Comparison of ENCODE assay signal across 8 cellular contexts in the genomic region with DNA sequence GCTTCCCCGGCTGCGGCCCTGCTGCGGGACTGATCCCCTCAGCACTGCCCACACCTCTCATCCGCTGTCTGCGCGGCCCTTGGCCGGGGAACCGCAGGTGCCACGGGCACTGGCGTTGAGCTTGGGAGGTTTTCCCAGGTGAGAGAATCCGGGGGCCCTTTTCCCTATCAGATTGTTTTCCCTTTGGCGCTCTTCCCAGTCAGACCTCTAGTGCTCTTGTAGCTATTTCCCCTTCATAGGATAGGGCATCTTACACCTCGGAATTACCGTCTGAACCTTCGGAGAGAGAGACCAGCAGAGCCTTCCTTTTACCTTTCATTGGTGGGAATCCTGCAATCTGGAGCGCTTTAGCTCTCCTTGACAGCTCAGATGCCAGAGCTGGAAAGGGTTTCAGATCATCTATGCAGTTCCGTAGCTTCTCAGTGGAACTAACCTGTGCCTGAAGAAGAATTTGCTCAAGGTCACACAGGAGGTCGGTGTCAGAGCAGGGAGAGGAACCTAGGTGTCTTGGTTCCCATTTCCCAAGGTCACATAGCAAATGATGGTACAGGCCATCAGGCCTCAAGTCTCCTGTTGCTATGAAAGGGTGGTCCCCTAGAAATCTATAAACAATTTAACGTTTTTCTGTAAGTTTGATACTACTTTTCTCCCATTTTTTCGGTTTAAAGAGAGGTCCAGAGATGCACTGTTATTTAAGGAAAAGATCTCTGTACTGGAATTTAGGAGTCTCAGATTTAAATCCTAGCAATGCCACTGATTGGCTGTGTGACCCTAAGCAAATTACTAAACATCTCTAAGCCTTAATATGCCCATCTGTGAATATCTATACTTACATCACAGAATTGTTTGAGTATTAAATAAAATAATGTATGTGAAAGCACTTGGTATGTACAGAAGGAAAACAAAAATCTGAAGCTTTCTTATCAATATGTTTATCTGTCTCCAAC. TPM values are rescaled to one million over a fixed set of nuclear protein-coding genes. Genes with fewer than 3 reads are reported as not detected.
DNase-seq lines count a peak whose midpoint lies in the region; ATAC-seq and TF ChIP-seq lines count a peak whose summit lies in the region.

No MANE protein-coding gene starts in this region.

- peaks cover 0 to 49% of the 10 kb centered on the region in 2 donors for H3K4me1 ChIP-seq in right atrium auricular region
- peaks cover 54 to 62% of the 10 kb centered on the region in 2 donors for H3K4me1 ChIP-seq in gastrocnemius medialis

- TF ChIP-seq POLR2A in gastrocnemius medialis (IDR thresholded peaks at IDR 0.05): no peak

- no peaks in the 10 kb centered on the region for H3K27me3 ChIP-seq in right atrium auricular region
- no peaks in the 10 kb centered on the region for H3K27me3 ChIP-seq in gastrocnemius medialis

- no peaks in the 10 kb centered on the region for H3K36me3 ChIP-seq in right atrium auricular region
- H3K36me3 ChIP-seq in gastrocnemius medialis: no peaks in the 10 kb centered on the region

- H3K27me3 Mint-ChIP-seq in activated CD4-positive, alpha-beta T cell treated with anti-CD3 and anti-CD28 coated beads, Interleukin-2, amount 10 ng/mL, durations not matched to agents 24 days and 14 days: no peaks in the 10 kb centered on the region
- H3K27me3 Mint-ChIP-seq in activated CD8-positive, alpha-beta T cell treated with anti-CD3 and anti-CD28 coated beads, Interleukin-2, amount 10 ng/mL, durations not matched to agents 7 days and 5 days (ENCODE audit: low read depth): no peaks in the 10 kb centered on the region

- in situ Hi-C loops in KBM-7 (cut with MboI; ENCODE audit: low pct_unique_long_range_greater_than_20kb, low sequenced_read_pairs): no loop called here
- in situ Hi-C loops in gastrocnemius medialis (cut with MboI; ENCODE audit: low sequenced_read_pairs in 4 of 4): loop anchor here in 2 of 4 donors (25.0 kb wide), 1 partner anchor 287 kb away; the partner anchor contains the start of gene IREB2 (in 2 of the 2)

- peak overlapping the region; percentile 93 for H3K27ac Mint-ChIP-seq in activated CD4-positive, alpha-beta T cell treated with anti-CD3 and anti-CD28 coated beads, Interleukin-2, amount 10 ng/mL, durations not matched to agents 24 days and 14 days
- H3K27ac Mint-ChIP-seq in activated CD8-positive, alpha-beta T cell treated with anti-CD3 and anti-CD28 coated beads, Interleukin-2, amount 10 ng/mL, durations not matched to agents 7 days and 5 days: peak overlapping the region; percentile 62

- H3K27ac ChIP-seq in right atrium auricular region: peak overlapping the region; percentile 94 to 97
- H3K27ac ChIP-seq in gastrocnemius medialis: peak overlapping the region; percentile 86 to 96 (median 92)

- peaks cover 40% of the 10 kb centered on the region for H3K4me1 Mint-ChIP-seq in activated CD4-positive, alpha-beta T cell treated with anti-CD3 and anti-CD28 coated beads, Interleukin-2, amount 10 ng/mL, durations not matched to agents 24 days and 14 days
- H3K4me1 Mint-ChIP-seq in activated CD8-positive, alpha-beta T cell treated with anti-CD3 and anti-CD28 coated beads, Interleukin-2, amount 10 ng/mL, durations not matched to agents 7 days and 5 days (ENCODE audit: low read depth): peaks cover 48% of the 10 kb centered on the region

- H3K4me3 Mint-ChIP-seq in activated CD4-positive, alpha-beta T cell treated with anti-CD3 and anti-CD28 coated beads, Interleukin-2, amount 10 ng/mL, durations not matched to agents 24 days and 14 days: peak overlapping the region; percentile 98
- peak overlapping the region; percentile 84 for H3K4me3 Mint-ChIP-seq in activated CD8-positive, alpha-beta T cell treated with anti-CD3 and anti-CD28 coated beads, Interleukin-2, amount 10 ng/mL, durations not matched to agents 7 days and 5 days

- CTCF ChIA-PET in activated CD8-positive, alpha-beta T cell treated with anti-CD3 and anti-CD28 coated beads, Interleukin-2, amount 10 ng/mL, durations not matched to agents 7 days and 5 days (lab: Charles Lee): interaction anchor here (0.8 to 4.9 kb wide), 5 partner anchors 17 to 626 kb away, joined by 3 to 34 read pairs (median 4); partner anchors contain the start of gene CIB2

- H3K4me3 ChIP-seq in right atrium auricular region (peak overlapping the region; percentile 92 to 94), gastrocnemius medialis (peak overlapping the region; percentile 65 to 85 (median 73))

- no peaks in the 10 kb centered on the region for H3K9me3 Mint-ChIP-seq in activated CD4-positive, alpha-beta T cell treated with anti-CD3 and anti-CD28 coated beads, Interleukin-2, amount 10 ng/mL, durations not matched to agents 24 days and 14 days
- H3K9me3 Mint-ChIP-seq in activated CD8-positive, alpha-beta T cell treated with anti-CD3 and anti-CD28 coated beads, Interleukin-2, amount 10 ng/mL, durations not matched to agents 7 days and 5 days (ENCODE audit: insufficient read depth): no peaks in the 10 kb centered on the region

- TF ChIP-seq CTCF in right atrium auricular region (IDR thresholded peaks at IDR 0.05): no peak
- TF ChIP-seq CTCF in gastrocnemius medialis (IDR thresholded peaks at IDR 0.05 in 4 of 5, conservative IDR thresholded peaks at IDR 0.05 in 1 of 5): no peak

- DNase-seq in activated CD4-positive, alpha-beta T cell treated with anti-CD3 and anti-CD28 coated beads, Interleukin-2, amount 10 ng/mL, durations not matched to agents 24 days and 14 days: peak; percentile 67
- DNase-seq in activated CD4-positive, alpha-beta T cell treated with anti-CD3 and anti-CD28 coated beads, Interleukin-2, amount 50 U/mL, for 4 hours: no peak
- peak; percentile 50 for DNase-seq in KBM-7
- no peak for DNase-seq in activated CD8-positive, alpha-beta T cell treated with anti-CD3 and anti-CD28 coated beads, Interleukin-2, amount 10 ng/mL, durations not matched to agents 7 days and 5 days
- DNase-seq in right atrium auricular region (ENCODE audit: low spot score): no peak
- no peak for DNase-seq in gastrocnemius medialis
- DNase-seq in occipital lobe (lab: John Stamatoyannopoulos, UW): no peak

- ATAC-seq in activated CD8-positive, alpha-beta T cell treated with anti-CD3 and anti-CD28 coated beads, Interleukin-2, amount 10 ng/mL, durations not matched to agents 7 days and 5 days: no peak
- ATAC-seq in gastrocnemius medialis (peak; percentile 1 to 2), HG03135 (IDR thresholded peaks at IDR 0.05; ENCODE audit: unreplicated experiment) (no peak)

- H3K36me3 Mint-ChIP-seq in activated CD4-positive, alpha-beta T cell treated with anti-CD3 and anti-CD28 coated beads, Interleukin-2, amount 10 ng/mL, durations not matched to agents 24 days and 14 days (ENCODE audit: low read depth): peaks cover 25% of the 10 kb centered on the region
- H3K36me3 Mint-ChIP-seq in activated CD8-positive, alpha-beta T cell treated with anti-CD3 and anti-CD28 coated beads, Interleukin-2, amount 10 ng/mL, durations not matched to agents 7 days and 5 days (ENCODE audit: low read depth): peaks cover 18% of the 10 kb centered on the region

- no peaks in the 10 kb centered on the region for H3K9me3 ChIP-seq in right atrium auricular region
- no peaks in the 10 kb centered on the region for H3K9me3 ChIP-seq in gastrocnemius medialis

- intact Hi-C loops in activated CD4-positive, alpha-beta T cell treated with anti-CD3 and anti-CD28 coated beads, Interleukin-2, amount 10 ng/mL, durations not matched to agents 24 days and 14 days (cut with micrococcal nuclease): loop anchor here (1.0 kb wide), 4 partner anchors 17 to 288 kb away; partner anchors contain the start of genes CIB2, IREB2 and SKIC8
- intact Hi-C loops in gastrocnemius medialis (cut with DNase I; ENCODE audit: low total_unique reads): loop anchor here (1.0 to 10.0 kb wide), 2 partner anchors 19 to 285 kb away; partner anchors contain the start of genes CIB2 and IREB2

- POLR2A ChIA-PET in activated CD8-positive, alpha-beta T cell treated with anti-CD3 and anti-CD28 coated beads, Interleukin-2, amount 10 ng/mL, durations not matched to agents 7 days and 5 days (lab: Charles Lee): interaction anchor here (0.6 to 2.5 kb wide), 7 partner anchors 9 to 61 kb away, joined by 3 to 8 read pairs (median 4); no protein-coding TSS in a partner anchor

RNA-seq across cellular contexts. Expression of gene IDH3A, which starts 0.9 kb away (rescaled TPM):
- 165 and 169 TPM in 2 replicates for total RNA-seq in activated CD4-positive, alpha-beta T cell treated with anti-CD3 and anti-CD28 coated beads, Interleukin-2, amount 10 ng/mL, durations not matched to agents 24 days and 14 days
- total RNA-seq in activated CD8-positive, alpha-beta T cell treated with anti-CD3 and anti-CD28 coated beads, Interleukin-2, amount 10 ng/mL, durations not matched to agents 7 days and 5 days: 10 to 100 TPM; 80.7 to 84.2 TPM
- 100 to 1,000 TPM; 188 to 352 TPM for total RNA-seq in right atrium auricular region
- total RNA-seq in gastrocnemius medialis: 100 to 1,000 TPM; 133 to 202 (median 168) TPM
- 41.6 TPM for total RNA-seq in occipital lobe

RNA-seq across cellular contexts. Expression of gene CIB2, which starts 18.8 kb away (rescaled TPM):
- 1.2 and 1.5 TPM in 2 replicates for total RNA-seq in activated CD4-positive, alpha-beta T cell treated with anti-CD3 and anti-CD28 coated beads, Interleukin-2, amount 10 ng/mL, durations not matched to agents 24 days and 14 days
- total RNA-seq in activated CD8-positive, alpha-beta T cell treated with anti-CD3 and anti-CD28 coated beads, Interleukin-2, amount 10 ng/mL, durations not matched to agents 7 days and 5 days: 1 to 10 TPM; 1.4 to 2.2 TPM
- total RNA-seq in right atrium auricular region (10 to 100 TPM; 37.2 to 38.6 TPM), gastrocnemius medialis (10 to 100 TPM in 1 of 4 donors, 1 to 10 TPM in 3; 5.6 to 14.4 (median 6.7) TPM), occipital lobe (18.4 TPM)

RNA-seq across cellular contexts. Expression of gene SH2D7, which starts 57.7 kb away (rescaled TPM):
- total RNA-seq in activated CD4-positive, alpha-beta T cell treated with anti-CD3 and anti-CD28 coated beads, Interleukin-2, amount 10 ng/mL, durations not matched to agents 24 days and 14 days: not detected in 2 replicates
- under 1 TPM; 0.29 to 0.31 TPM for total RNA-seq in activated CD8-positive, alpha-beta T cell treated with anti-CD3 and anti-CD28 coated beads, Interleukin-2, amount 10 ng/mL, durations not matched to agents 7 days and 5 days
- not detected for total RNA-seq in right atrium auricular region
- not detected for total RNA-seq in gastrocnemius medialis
- total RNA-seq in occipital lobe: not detected

Comparison
In these comparisons a context has a peak if more than half of its experiments do, and no peak if none do; other contexts are left out.
1. DNase-seq: peak in activated CD4-positive, alpha-beta T cell treated with anti-CD3 and anti-CD28 coated beads, Interleukin-2, amount 10 ng/mL, durations not matched to agents 24 days and 14 days (single experiment) and KBM-7 (single experiment); none in activated CD4-positive, alpha-beta T cell treated with anti-CD3 and anti-CD28 coated beads, Interleukin-2, amount 50 U/mL, for 4 hours (0 of 2), activated CD8-positive, alpha-beta T cell treated with anti-CD3 and anti-CD28 coated beads, Interleukin-2, amount 10 ng/mL, durations not matched to agents 7 days and 5 days (single experiment), right atrium auricular region (single experiment), gastrocnemius medialis (0 of 2) and occipital lobe (single experiment).
2. ATAC-seq: peak in gastrocnemius medialis (2 of 2); none in activated CD8-positive, alpha-beta T cell treated with anti-CD3 and anti-CD28 coated beads, Interleukin-2, amount 10 ng/mL, durations not matched to agents 7 days and 5 days (single experiment) and HG03135 (single experiment).